In genomic region chr7:105336009-105336408, GRCh38 we compare ENCODE assay signal across 8 cellular contexts. TPM values are rescaled to one million over a fixed set of nuclear protein-coding genes. Genes with fewer than 3 reads are reported as not detected.
DNase-seq lines count a peak whose midpoint lies in the region; ATAC-seq lines count a peak whose summit lies in the region.

No MANE protein-coding gene starts in this region.

- no peak for ATAC-seq in HG02763 (IDR thresholded peaks at IDR 0.05; ENCODE audit: unreplicated experiment)
- no peak for ATAC-seq in HG02852 (IDR thresholded peaks at IDR 0.05; ENCODE audit: unreplicated experiment)

- DNase-seq in DMS53 treated with DMSO at 0.1 percent for 48 hours (lab: John Stamatoyannopoulos, UW; ENCODE audit: unreplicated experiment), result peak; percentile 14
- DNase-seq in MV-4-11 (lab: John Stamatoyannopoulos, UW), result peak; percentile 18
- DNase-seq in dermis blood vessel endothelial cell, result peak; percentile 40
- peak; percentile 41 for DNase-seq in pons (ENCODE audit: low spot score)
- DNase-seq in activated effector memory CD4-positive, alpha-beta T cell treated with Interleukin-2 at 50 U/mL for 16 hours, result no peak
- no peak for DNase-seq in T1000 (lab: John Stamatoyannopoulos, UW)

RNA-seq across cellular contexts. Expression of gene SRPK2, which starts 52.7 kb away (rescaled TPM):
- total RNA-seq in dermis blood vessel endothelial cell, result 59.2 and 97.9 TPM in 2 replicates

Comparison
In these comparisons a context has a peak if more than half of its experiments do, and no peak if none do; other contexts are left out.
1. DNase-seq: peak in DMS53 treated with DMSO at 0.1 percent for 48 hours (single experiment), MV-4-11 (single experiment), dermis blood vessel endothelial cell (single experiment) and pons (single experiment); none in activated effector memory CD4-positive, alpha-beta T cell treated with Interleukin-2 at 50 U/mL for 16 hours (single experiment) and T1000 (single experiment).